ENCODE assay signal across 8 cellular contexts in genomic region chr5:149990518-149991376, GRCh38. TPM values are rescaled to one million over a fixed set of nuclear protein-coding genes. Genes with fewer than 3 reads are reported as not detected.
A peak's percentile ranks its signal among the peaks of the same experiment; 100 is the strongest.
DNase-seq lines count a peak whose midpoint lies in the region; ATAC-seq and TF ChIP-seq lines count a peak whose summit lies in the region.

No MANE protein-coding gene starts in this region.

- H2BK12ac ChIP-seq in mesenchymal stem cell (ENCODE audit: low read length in 2 of 2) = no peak overlapping the region

- no peaks in the 10 kb centered on the region for H3K4me1 ChIP-seq in effector memory CD4-positive, alpha-beta T cell (ENCODE audit: control insufficient read depth, insufficient read depth, low read length, poor library complexity, severe bottlenecking)
- peaks cover 2% of the 10 kb centered on the region for H3K4me1 ChIP-seq in mesenchymal stem cell (ENCODE audit: control insufficient read depth, insufficient read depth, low read depth, low read length)

- no peak overlapping the region for H3K27ac Mint-ChIP-seq in activated CD4-positive, alpha-beta memory T cell treated with anti-CD3 and anti-CD28 coated beads, Interleukin-2, amount 10 ng/mL, durations not matched to agents 7 days and 5 days

- no peak overlapping the region for H3K9ac ChIP-seq in mesenchymal stem cell (ENCODE audit: low read length)

- POLR2A ChIA-PET in AG04450 (lab: Yijun Ruan, JAX) = interaction anchor here (1.3 to 1.4 kb wide), 2 partner anchors 9 to 157 kb away, joined by 5 to 8 read pairs; partner anchors contain the start of genes HMGXB3 and TIGD6
- POLR2A ChIA-PET in activated CD4-positive, alpha-beta memory T cell treated with anti-CD3 and anti-CD28 coated beads, Interleukin-2, amount 10 ng/mL, durations not matched to agents 7 days and 5 days (lab: Charles Lee) = interaction anchor here (1.1 to 1.4 kb wide), 4 partner anchors 9 to 157 kb away, joined by 3 to 7 read pairs (median 4); partner anchors contain the start of genes HMGXB3, SLC26A2 and TIGD6

- H3K9me3 ChIP-seq in AG04450 (ENCODE audit: control insufficient read depth, insufficient read depth, low read length) (no peaks in the 10 kb centered on the region), mesenchymal stem cell (ENCODE audit: control insufficient read depth, low read length) (no peaks in the 10 kb centered on the region)
- H3K9me3 ChIP-seq in effector memory CD4-positive, alpha-beta T cell (ENCODE audit: control insufficient read depth, low read length) = no peaks in the 10 kb centered on the region

- no peak overlapping the region for H3K27ac ChIP-seq in AG04450 (ENCODE audit: low read depth, low read length)
- no peak overlapping the region for H3K27ac ChIP-seq in effector memory CD4-positive, alpha-beta T cell (ENCODE audit: insufficient read depth, low read length, poor library complexity, severe bottlenecking)
- H3K27ac ChIP-seq in mesenchymal stem cell (ENCODE audit: low read length, poor library complexity, severe bottlenecking) = no peak overlapping the region

- WGBS in mesenchymal stem cell = 72% methylated on average over 4 of the region's 4 CpGs

- H2AFZ ChIP-seq in mesenchymal stem cell (ENCODE audit: low read depth, low read length) = no peak overlapping the region

- CTCF ChIA-PET in AG04450 (lab: Charles Lee) = interaction anchor here (0.5 to 8.4 kb wide), 45 partner anchors 9 to 382 kb away, joined by 3 to 478 read pairs (median 4); partner anchors contain the start of genes HMGXB3 and TIGD6
- CTCF ChIA-PET in activated CD4-positive, alpha-beta memory T cell treated with anti-CD3 and anti-CD28 coated beads, Interleukin-2, amount 10 ng/mL, durations not matched to agents 7 days and 5 days (lab: Charles Lee) = interaction anchor here (0.6 to 5.2 kb wide), 25 partner anchors 9 to 357 kb away, joined by 3 to 126 read pairs (median 5); partner anchors contain the start of genes HMGXB3, SLC26A2 and TIGD6

- no peaks in the 10 kb centered on the region for H3K36me3 Mint-ChIP-seq in activated CD4-positive, alpha-beta memory T cell treated with anti-CD3 and anti-CD28 coated beads, Interleukin-2, amount 10 ng/mL, durations not matched to agents 7 days and 5 days (ENCODE audit: low read depth)

- H2BK120ac ChIP-seq in mesenchymal stem cell (ENCODE audit: low read depth, low read length) = no peak overlapping the region

- H3K9me3 Mint-ChIP-seq in activated CD4-positive, alpha-beta memory T cell treated with anti-CD3 and anti-CD28 coated beads, Interleukin-2, amount 10 ng/mL, durations not matched to agents 7 days and 5 days = no peaks in the 10 kb centered on the region

- H4K91ac ChIP-seq in mesenchymal stem cell (ENCODE audit: low read length) = no peak overlapping the region

- DNase-seq in AG04450 (ENCODE audit: low read depth, low spot score) = peak; percentile 56
- DNase-seq in NCI-H82 treated with DMSO at 0.1 percent for 48 hours (lab: John Stamatoyannopoulos, UW; ENCODE audit: unreplicated experiment) = peak; percentile 48
- peak; percentile 75 for DNase-seq in activated CD4-positive, alpha-beta memory T cell treated with anti-CD3 and anti-CD28 coated beads, Interleukin-2, amount 10 ng/mL, durations not matched to agents 7 days and 5 days
- DNase-seq in effector memory CD4-positive, alpha-beta T cell = peak; percentile 25 to 51 (median 38)
- DNase-seq in mesenchymal stem cell = peak; percentile 78
- DNase-seq in stimulated activated CD8-positive, alpha-beta memory T cell treated with anti-CD3 and anti-CD28 coated beads, Interleukin-4, amount 100 ng/mL, for 48 hours = peak; percentile 74

- no peak overlapping the region for H2BK5ac ChIP-seq in mesenchymal stem cell (ENCODE audit: low read depth, low read length, poor library complexity, severe bottlenecking)

- no peak overlapping the region for H3K23ac ChIP-seq in mesenchymal stem cell (ENCODE audit: low read length in 2 of 2)

- no peak overlapping the region for H2AK5ac ChIP-seq in mesenchymal stem cell (ENCODE audit: low read length, severe bottlenecking)

- no peak overlapping the region for H3K4me2 ChIP-seq in mesenchymal stem cell (ENCODE audit: low read length, poor library complexity, severe bottlenecking)

- H3K79me1 ChIP-seq in mesenchymal stem cell (replicated peaks; ENCODE audit: low read length, poor library complexity, severe bottlenecking) = no peaks in the 10 kb centered on the region

- H2BK15ac ChIP-seq in mesenchymal stem cell (ENCODE audit: low read depth, poor library complexity, severe bottlenecking) = no peak overlapping the region

- H3K4ac ChIP-seq in mesenchymal stem cell (ENCODE audit: low read depth in 1 of 2, low read length in 2 of 2) = no peak overlapping the region

- peaks cover 8% of the 10 kb centered on the region for H3K36me3 ChIP-seq in effector memory CD4-positive, alpha-beta T cell (ENCODE audit: control insufficient read depth, insufficient read depth, low read length)
- peaks cover 7 to 23% of the 10 kb centered on the region in 2 experiments for H3K36me3 ChIP-seq in mesenchymal stem cell (ENCODE audit: control insufficient read depth in 1 of 2, insufficient read depth in 2 of 2, low read depth in 1 of 2, low read length in 2 of 2)

- peaks cover 2% of the 10 kb centered on the region for H3K4me1 Mint-ChIP-seq in activated CD4-positive, alpha-beta memory T cell treated with anti-CD3 and anti-CD28 coated beads, Interleukin-2, amount 10 ng/mL, durations not matched to agents 7 days and 5 days

- H3K14ac ChIP-seq in mesenchymal stem cell (ENCODE audit: low read length in 2 of 2) = no peak overlapping the region

- H3K4me3 ChIP-seq in AG04450 (ENCODE audit: low read depth, low read length) (no peak overlapping the region), mesenchymal stem cell (ENCODE audit: insufficient read depth in 1 of 2, low read depth in 1 of 2, low read length in 2 of 2) (no peak overlapping the region)
- no peak overlapping the region for H3K4me3 ChIP-seq in effector memory CD4-positive, alpha-beta T cell (ENCODE audit: insufficient read depth, low read depth, low read length, poor library complexity, severe bottlenecking)

- ATAC-seq in GM18868 (IDR thresholded peaks at IDR 0.05; ENCODE audit: unreplicated experiment) (peak; percentile 80), HG03558 (IDR thresholded peaks at IDR 0.05; ENCODE audit: extremely low read depth, unreplicated experiment) (peak; percentile 75)

- no peaks in the 10 kb centered on the region for H3K27me3 Mint-ChIP-seq in activated CD4-positive, alpha-beta memory T cell treated with anti-CD3 and anti-CD28 coated beads, Interleukin-2, amount 10 ng/mL, durations not matched to agents 7 days and 5 days

- peak; percentile 98 for TF ChIP-seq CTCF in AG04450 (IDR thresholded peaks at IDR 0.05; ENCODE audit: low read depth, low read length)

- no peak overlapping the region for H3K18ac ChIP-seq in mesenchymal stem cell (ENCODE audit: low read depth in 1 of 2, low read length in 2 of 2)

- H3K27me3 ChIP-seq in AG04450 (ENCODE audit: control insufficient read depth, insufficient read depth, low read length) = no peaks in the 10 kb centered on the region
- no peaks in the 10 kb centered on the region for H3K27me3 ChIP-seq in effector memory CD4-positive, alpha-beta T cell (replicated peaks; ENCODE audit: control insufficient read depth, insufficient read depth, low read length, poor library complexity, severe bottlenecking)
- H3K27me3 ChIP-seq in mesenchymal stem cell (ENCODE audit: control insufficient read depth in 1 of 2, insufficient read depth in 1 of 2, low read length in 2 of 2) = no peaks in the 10 kb centered on the region

- no peak overlapping the region for H4K8ac ChIP-seq in mesenchymal stem cell (ENCODE audit: low read length)

- H3K4me3 Mint-ChIP-seq in activated CD4-positive, alpha-beta memory T cell treated with anti-CD3 and anti-CD28 coated beads, Interleukin-2, amount 10 ng/mL, durations not matched to agents 7 days and 5 days = no peak overlapping the region

RNA-seq across cellular contexts. Expression of gene TIGD6, which starts 9.7 kb away (rescaled TPM):
- 6.5 and 6.7 TPM in 2 replicates for polyA plus RNA-seq in AG04450 (2011; rRNA removed)
- 7.8 and 10.2 TPM in 2 replicates for polyA minus RNA-seq in AG04450 (2011; rRNA and poly(A)+ RNA removed)
- total RNA-seq in activated CD4-positive, alpha-beta memory T cell treated with anti-CD3 and anti-CD28 coated beads, Interleukin-2, amount 10 ng/mL, durations not matched to agents 7 days and 5 days = 1 to 10 TPM; 2.0 to 2.3 TPM
- polyA plus RNA-seq in mesenchymal stem cell (2013, experiment 1 of 2) = 6.8 TPM
- polyA plus RNA-seq in mesenchymal stem cell (2013, experiment 2 of 2) = 7.4 TPM

RNA-seq across cellular contexts. Expression of gene HMGXB3, which starts 9.8 kb away (rescaled TPM):
- 35.1 and 37.0 TPM in 2 replicates for polyA plus RNA-seq in AG04450 (2011; rRNA removed)
- 43.3 and 50.3 TPM in 2 replicates for polyA minus RNA-seq in AG04450 (2011; rRNA and poly(A)+ RNA removed)
- 10 to 100 TPM; 41.6 to 44.1 TPM for total RNA-seq in activated CD4-positive, alpha-beta memory T cell treated with anti-CD3 and anti-CD28 coated beads, Interleukin-2, amount 10 ng/mL, durations not matched to agents 7 days and 5 days
- 21.5 TPM for polyA plus RNA-seq in mesenchymal stem cell (2013, experiment 1 of 2)
- polyA plus RNA-seq in mesenchymal stem cell (2013, experiment 2 of 2) = 20.1 TPM

RNA-seq across cellular contexts. Expression of gene SLC26A2, which starts 30.2 kb away (rescaled TPM):
- 6.6 and 9.7 TPM in 2 replicates for polyA plus RNA-seq in AG04450 (2011; rRNA removed)
- polyA minus RNA-seq in AG04450 (2011; rRNA and poly(A)+ RNA removed) = 10.2 and 21.5 TPM in 2 replicates
- 1 to 10 TPM; 8.3 to 8.4 TPM for total RNA-seq in activated CD4-positive, alpha-beta memory T cell treated with anti-CD3 and anti-CD28 coated beads, Interleukin-2, amount 10 ng/mL, durations not matched to agents 7 days and 5 days
- polyA plus RNA-seq in mesenchymal stem cell (2013, experiment 1 of 2) = 11.6 TPM
- 11.9 TPM for polyA plus RNA-seq in mesenchymal stem cell (2013, experiment 2 of 2)

RNA-seq across cellular contexts. Expression of gene PDE6A, which starts 46.2 kb away (rescaled TPM):
- polyA plus RNA-seq in AG04450 (2011; rRNA removed) = not detected in 2 replicates
- not detected in 2 replicates for polyA minus RNA-seq in AG04450 (2011; rRNA and poly(A)+ RNA removed)
- not detected for total RNA-seq in activated CD4-positive, alpha-beta memory T cell treated with anti-CD3 and anti-CD28 coated beads, Interleukin-2, amount 10 ng/mL, durations not matched to agents 7 days and 5 days
- polyA plus RNA-seq in mesenchymal stem cell (2013, experiment 1 of 2) = 0.01 TPM
- 0.03 TPM for polyA plus RNA-seq in mesenchymal stem cell (2013, experiment 2 of 2)
